In genomic region chr1:147625274-147625986, GRCh38 we compare ENCODE assay signal across 15 cellular contexts. TPM values are rescaled to one million over a fixed set of nuclear protein-coding genes. Genes with fewer than 3 reads are reported as not detected.
DNase-seq lines count a peak whose midpoint lies in the region; ATAC-seq, FAIRE-seq and TF ChIP-seq lines count a peak whose summit lies in the region.
"Had no signal": no experiment of that assay in that cellular context is flagged by ENCODE, and none has a peak within 500 bp of the region (broad histone marks: within the 10 kb centered on the region; RNA-seq: fewer than 3 reads in every experiment).

No MANE protein-coding gene starts in this region.

- WGBS in small intestine, 3 donors = 42 to 62% (median 54%) methylated on average over 9 of the region's 9 CpGs
- 54% methylated on average over 9 of the region's 9 CpGs for WGBS in right cardiac atrium

- H3K4me3 ChIP-seq in choroid plexus epithelial cell (ENCODE audit: low read depth, low read length) (no peak overlapping the region), small intestine (ENCODE audit: low read depth in 1 of 2, low read length in 2 of 2) (no peak overlapping the region), right cardiac atrium (ENCODE audit: low read length) (no peak overlapping the region)
- H3K4me3 ChIP-seq: pancreas had no signal

- peak; percentile 49 for TF ChIP-seq CTCF in choroid plexus epithelial cell (conservative IDR thresholded peaks at IDR 0.05; ENCODE audit: low read depth, low read length)

- intact Hi-C loops in right cardiac atrium (cut with DNase I) = loop anchor here in 3 of 4 donors (5.0 kb wide), 2 partner anchors 128 to 133 kb away; no protein-coding TSS in a partner anchor

- peaks cover 0 to 2% of the 10 kb centered on the region in 2 donors for H3K36me3 ChIP-seq in small intestine (ENCODE audit: control insufficient read depth in 2 of 2, insufficient read depth in 2 of 2, low read length in 2 of 2)

- DNase-seq in SIG-M5 treated with dmso at 0.1 percent for 504 hours (lab: John Stamatoyannopoulos, UW; ENCODE audit: unreplicated experiment) (peak; percentile 21), SIG-M5 (lab: John Stamatoyannopoulos, UW) (no peak), NCI-H2227 treated with DMSO at 0.1 percent for 48 hours (lab: John Stamatoyannopoulos, UW) (peak; percentile 44), choroid plexus epithelial cell (ENCODE audit: low read depth) (peak; percentile 22), small intestine (peak; percentile 31), NCI-H146 (lab: John Stamatoyannopoulos, UW) (no peak), right cardiac atrium (no peak)
- DNase-seq: ACHN, foreskin melanocyte, HFFc6, immature natural killer cell, NCI-H446 treated with DMSO at 0.1 percent for 48 hours, RPMI8226 had no signal

- H3K9me3 ChIP-seq in small intestine (ENCODE audit: control insufficient read depth, low read depth) = no peaks in the 10 kb centered on the region
- H3K9me3 ChIP-seq in right cardiac atrium (ENCODE audit: control insufficient read depth, low read length) = no peaks in the 10 kb centered on the region
- H3K9me3 ChIP-seq: pancreas had no signal

- H3K27me3 ChIP-seq in small intestine (ENCODE audit: control insufficient read depth in 2 of 2, insufficient read depth in 2 of 2, low read length in 2 of 2) = no peaks in the 10 kb centered on the region
- H3K27me3 ChIP-seq in right cardiac atrium (ENCODE audit: control insufficient read depth, insufficient read depth) = no peaks in the 10 kb centered on the region
- H3K27me3 ChIP-seq: pancreas had no signal

- no peak overlapping the region for H3K27ac ChIP-seq in small intestine (ENCODE audit: low read depth in 1 of 2, low read length in 1 of 2)
- no peak overlapping the region for H3K27ac ChIP-seq in right cardiac atrium (ENCODE audit: low read length)
- H3K27ac ChIP-seq: pancreas had no signal

- no peak for FAIRE-seq in small intestine (lab: Jason Lieb, UNC)
- FAIRE-seq: pancreas had no signal

- ATAC-seq in HG03378 (IDR thresholded peaks at IDR 0.05; ENCODE audit: unreplicated experiment) = no peak
- ATAC-seq in right cardiac atrium = no peak
- ATAC-seq: pancreas had no signal

- H3K4me1 ChIP-seq in small intestine (ENCODE audit: control insufficient read depth in 2 of 2, insufficient read depth in 1 of 2, low read depth in 1 of 2, low read length in 1 of 2) = peaks cover 4 to 8% of the 10 kb centered on the region in 2 donors
- no peaks in the 10 kb centered on the region for H3K4me1 ChIP-seq in right cardiac atrium (ENCODE audit: control insufficient read depth, insufficient read depth, low read length)
- H3K4me1 ChIP-seq: pancreas had no signal

RNA-seq across cellular contexts. Expression of gene ACP6, which starts 44.9 kb away (rescaled TPM):
- polyA plus RNA-seq in small intestine (10 to 100 TPM in 2 of 3 donors, 1 to 10 TPM in 1; 3.5 to 17.7 (median 10.7) TPM), right cardiac atrium (13.6 TPM)
- 10 to 100 TPM; 13.1 to 27.9 (median 17.4) TPM for total RNA-seq in right cardiac atrium

Comparison
In these comparisons a context has a peak if more than half of its experiments do, and no peak if none do; other contexts are left out.
1. DNase-seq: peak in SIG-M5 treated with dmso at 0.1 percent for 504 hours (single experiment), NCI-H2227 treated with DMSO at 0.1 percent for 48 hours (single experiment), choroid plexus epithelial cell (single experiment) and small intestine (single experiment); none in SIG-M5 (single experiment), NCI-H146 (single experiment) and right cardiac atrium (0 of 3).